Comparison of ENCODE assay signal across 14 cellular contexts in genomic region chr2:16656087-16656486, GRCh38. TPM values are rescaled to one million over a fixed set of nuclear protein-coding genes. Genes with fewer than 3 reads are reported as not detected.
DNase-seq lines count a peak whose midpoint lies in the region; ATAC-seq and TF ChIP-seq lines count a peak whose summit lies in the region.
"Had no signal": no experiment of that assay in that cellular context is flagged by ENCODE, and none has a peak within 500 bp of the region (broad histone marks: within the 10 kb centered on the region; RNA-seq: fewer than 3 reads in every experiment).

No MANE protein-coding gene starts in this region.

- no peak for TF ChIP-seq EP300 in upper lobe of left lung (IDR thresholded peaks at IDR 0.05)

- no peaks in the 10 kb centered on the region for H3K36me3 Mint-ChIP-seq in activated naive CD8-positive, alpha-beta T cell treated with anti-CD3 and anti-CD28 coated beads, Interleukin-2, amount 50 U/mL, for 24 hours (ENCODE audit: low read depth)
- H3K36me3 Mint-ChIP-seq in activated naive CD8-positive, alpha-beta T cell treated with anti-CD3 and anti-CD28 coated beads for 36 hours: no peaks in the 10 kb centered on the region
- no peaks in the 10 kb centered on the region for H3K36me3 Mint-ChIP-seq in nephron progenitor cell (ENCODE audit: low read depth)
- H3K36me3 Mint-ChIP-seq in activated naive CD4-positive, alpha-beta T cell treated with anti-CD3 and anti-CD28 coated beads, Interleukin-2, amount 50 U/mL, for 72 hours: peaks cover 0 to 4% of the 10 kb centered on the region in 2 donors

- peaks cover 0 to 6% (median 0%) of the 10 kb centered on the region in 4 donors for H3K36me3 ChIP-seq in upper lobe of left lung
- H3K36me3 ChIP-seq: prostate gland had no signal

- DNase-seq in activated naive CD8-positive, alpha-beta T cell treated with anti-CD3 and anti-CD28 coated beads, Interleukin-2, amount 50 U/mL, for 24 hours: no peak
- no peak for DNase-seq in activated naive CD8-positive, alpha-beta T cell treated with anti-CD3 and anti-CD28 coated beads for 36 hours
- DNase-seq in ecto neural progenitor cell (ENCODE audit: low spot score): peak; percentile 35
- no peak for DNase-seq in nephron progenitor cell
- no peak for DNase-seq in upper lobe of left lung
- no peak for DNase-seq in activated naive CD4-positive, alpha-beta T cell treated with anti-CD3 and anti-CD28 coated beads, Interleukin-2, amount 50 U/mL, for 72 hours (ENCODE audit: low spot score in 2 of 2)
- no peak for DNase-seq in GM10248 (ENCODE audit: extremely low spot score)
- DNase-seq: activated CD4-positive, alpha-beta T cell treated with anti-CD3 and anti-CD28 coated beads for 1 hour; activated T-cell treated with anti-CD3 and anti-CD28 coated beads, Interleukin-2, amount 50 U/mL, for 1 hour; Caco-2; T-helper 1 cell had no signal

- ATAC-seq in activated naive CD8-positive, alpha-beta T cell treated with anti-CD3 and anti-CD28 coated beads, Interleukin-2, amount 50 U/mL, for 24 hours: no peak
- ATAC-seq in upper lobe of left lung (ENCODE audit: low FRiP score in 2 of 2) (no peak), GM19397 (IDR thresholded peaks at IDR 0.05; ENCODE audit: unreplicated experiment) (no peak)
- ATAC-seq in activated naive CD4-positive, alpha-beta T cell treated with anti-CD3 and anti-CD28 coated beads, Interleukin-2, amount 50 U/mL, for 72 hours: no peak

- TF ChIP-seq CTCF in nephron progenitor cell (IDR thresholded peaks at IDR 0.05): no peak
- no peak for TF ChIP-seq CTCF in upper lobe of left lung (IDR thresholded peaks at IDR 0.05)
- TF ChIP-seq CTCF in GM10248 (IDR thresholded peaks at IDR 0.05; ENCODE audit: control extremely low read depth, extremely low read depth, low read depth, missing control alignments): no peak

- H3K9me3 ChIP-seq in upper lobe of left lung: no peaks in the 10 kb centered on the region
- H3K9me3 ChIP-seq: Caco-2, prostate gland had no signal

- peak overlapping the region; percentile 69 to 83 (median 73) for H3K27ac ChIP-seq in upper lobe of left lung
- H3K27ac ChIP-seq: PC-9, prostate gland had no signal

- peaks cover 71 to 87% (median 79%) of the 10 kb centered on the region in 4 donors for H3K4me1 ChIP-seq in upper lobe of left lung
- H3K4me1 ChIP-seq: Caco-2 had no signal

- TF ChIP-seq POLR2A in upper lobe of left lung (IDR thresholded peaks at IDR 0.05): no peak

- no peaks in the 10 kb centered on the region for H3K9me3 Mint-ChIP-seq in activated naive CD8-positive, alpha-beta T cell treated with anti-CD3 and anti-CD28 coated beads, Interleukin-2, amount 50 U/mL, for 24 hours
- H3K9me3 Mint-ChIP-seq in activated naive CD8-positive, alpha-beta T cell treated with anti-CD3 and anti-CD28 coated beads for 36 hours: no peaks in the 10 kb centered on the region
- H3K9me3 Mint-ChIP-seq in nephron progenitor cell: no peaks in the 10 kb centered on the region
- H3K9me3 Mint-ChIP-seq in activated naive CD4-positive, alpha-beta T cell treated with anti-CD3 and anti-CD28 coated beads, Interleukin-2, amount 50 U/mL, for 72 hours: no peaks in the 10 kb centered on the region

- CTCF ChIA-PET in GM10248 (lab: Yijun Ruan, JAX): interaction anchor here (1.5 to 6.6 kb wide), 6 partner anchors 7 to 101 kb away, joined by 4 to 42 read pairs (median 6); partner anchors contain the start of gene CYRIA

- H3K27me3 ChIP-seq in upper lobe of left lung: no peaks in the 10 kb centered on the region

- H3K4me1 Mint-ChIP-seq in activated naive CD8-positive, alpha-beta T cell treated with anti-CD3 and anti-CD28 coated beads, Interleukin-2, amount 50 U/mL, for 24 hours: peaks cover 47% of the 10 kb centered on the region
- no peaks in the 10 kb centered on the region for H3K4me1 Mint-ChIP-seq in activated naive CD8-positive, alpha-beta T cell treated with anti-CD3 and anti-CD28 coated beads for 36 hours
- H3K4me1 Mint-ChIP-seq in nephron progenitor cell: peaks cover 76% of the 10 kb centered on the region

- 95 to 100% methylated on average over 2 of the region's 2 CpGs for WGBS in upper lobe of left lung, 2 donors

- POLR2A ChIA-PET in GM10248 (lab: Yijun Ruan, JAX): no interaction called here

- H3K4me3 Mint-ChIP-seq in activated naive CD8-positive, alpha-beta T cell treated with anti-CD3 and anti-CD28 coated beads, Interleukin-2, amount 50 U/mL, for 24 hours: no peak overlapping the region
- no peak overlapping the region for H3K4me3 Mint-ChIP-seq in activated naive CD8-positive, alpha-beta T cell treated with anti-CD3 and anti-CD28 coated beads for 36 hours
- peak overlapping the region; percentile 17 for H3K4me3 Mint-ChIP-seq in nephron progenitor cell

- H3K27ac Mint-ChIP-seq in activated naive CD8-positive, alpha-beta T cell treated with anti-CD3 and anti-CD28 coated beads, Interleukin-2, amount 50 U/mL, for 24 hours: peak overlapping the region; percentile 26
- no peak overlapping the region for H3K27ac Mint-ChIP-seq in activated naive CD8-positive, alpha-beta T cell treated with anti-CD3 and anti-CD28 coated beads for 36 hours
- H3K27ac Mint-ChIP-seq in nephron progenitor cell: no peak overlapping the region
- H3K27ac Mint-ChIP-seq in activated naive CD4-positive, alpha-beta T cell treated with anti-CD3 and anti-CD28 coated beads, Interleukin-2, amount 50 U/mL, for 72 hours: no peak overlapping the region

- no peak overlapping the region for H3K4me3 ChIP-seq in upper lobe of left lung
- H3K4me3 ChIP-seq: PC-9, prostate gland had no signal

- H3K27me3 Mint-ChIP-seq in activated naive CD8-positive, alpha-beta T cell treated with anti-CD3 and anti-CD28 coated beads, Interleukin-2, amount 50 U/mL, for 24 hours: peaks cover 2% of the 10 kb centered on the region
- peaks cover 9% of the 10 kb centered on the region for H3K27me3 Mint-ChIP-seq in activated naive CD8-positive, alpha-beta T cell treated with anti-CD3 and anti-CD28 coated beads for 36 hours
- H3K27me3 Mint-ChIP-seq in nephron progenitor cell (ENCODE audit: low read depth, poor library complexity): peaks cover 3% of the 10 kb centered on the region

RNA-seq across cellular contexts. Expression of gene CYRIA, which starts 9.5 kb away (rescaled TPM):
- under 1 TPM; 0.14 to 0.16 TPM for total RNA-seq in activated naive CD8-positive, alpha-beta T cell treated with anti-CD3 and anti-CD28 coated beads for 36 hours
- 10 to 100 TPM; 14.9 to 23.5 (median 20.5) TPM for total RNA-seq in upper lobe of left lung
- total RNA-seq in activated naive CD4-positive, alpha-beta T cell treated with anti-CD3 and anti-CD28 coated beads, Interleukin-2, amount 50 U/mL, for 72 hours: 1 to 10 TPM; 2.7 to 3.1 TPM
